7 cellular contexts compared by ENCODE assay signal in genomic region chr12:42774238-42774637, GRCh38.
"Had no signal": no experiment of that assay in that cellular context is flagged by ENCODE, and none has a peak within 500 bp of the region (broad histone marks: within the 10 kb centered on the region; RNA-seq: fewer than 3 reads in every experiment).

No MANE protein-coding gene starts in this region.

- H3K4me3 ChIP-seq: K562 had no signal

- ATAC-seq: HepG2, K562 had no signal

- H3K4me2 ChIP-seq: KMS-11 had no signal

- DNase-seq: KBM-7, KG1 had no signal

- H3K27ac ChIP-seq: HL-60, KMS-11 had no signal

- H3K9ac ChIP-seq: KMS-11 had no signal

- FAIRE-seq: HepG2, HTR-8/SVneo, K562 had no signal
